Comparison of ENCODE assay signal across 1 cellular context in the genomic region with DNA sequence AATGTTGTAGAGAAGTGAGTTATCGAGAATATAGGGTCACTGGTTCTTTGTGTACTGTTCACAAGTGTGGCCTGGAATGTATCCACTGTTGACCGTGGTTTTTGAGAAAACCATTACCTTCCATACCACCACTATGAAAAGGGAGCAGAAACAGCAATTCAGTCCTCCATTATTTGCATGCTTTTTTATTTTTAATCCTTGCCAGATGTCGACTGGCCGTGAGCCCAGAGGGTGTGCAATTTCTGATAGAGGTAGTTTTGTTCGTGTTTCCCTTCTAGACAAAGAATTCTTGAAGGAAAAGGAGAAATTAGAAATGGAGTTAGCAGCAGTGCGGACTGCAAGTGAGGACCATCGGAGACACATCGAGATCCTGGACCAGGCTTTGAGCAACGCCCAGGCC.
TF ChIP-seq lines count a peak whose summit lies in the region.

No MANE protein-coding gene starts in this region.

TF ChIP-seq in GM23338, 12 proteins besides CTCF, POLR2A, EP300 and RAD21 (continued from another document):
- TF ChIP-seq ZNF462 (CRISPR knock-in tag; IDR thresholded peaks at IDR 0.05) = no peak
- TF ChIP-seq EZH2phosphoT487 (IDR thresholded peaks at IDR 0.05; ENCODE audit: unreplicated experiment) = no peak
